Comparison of ENCODE assay signal across 14 cellular contexts in the genomic region with DNA sequence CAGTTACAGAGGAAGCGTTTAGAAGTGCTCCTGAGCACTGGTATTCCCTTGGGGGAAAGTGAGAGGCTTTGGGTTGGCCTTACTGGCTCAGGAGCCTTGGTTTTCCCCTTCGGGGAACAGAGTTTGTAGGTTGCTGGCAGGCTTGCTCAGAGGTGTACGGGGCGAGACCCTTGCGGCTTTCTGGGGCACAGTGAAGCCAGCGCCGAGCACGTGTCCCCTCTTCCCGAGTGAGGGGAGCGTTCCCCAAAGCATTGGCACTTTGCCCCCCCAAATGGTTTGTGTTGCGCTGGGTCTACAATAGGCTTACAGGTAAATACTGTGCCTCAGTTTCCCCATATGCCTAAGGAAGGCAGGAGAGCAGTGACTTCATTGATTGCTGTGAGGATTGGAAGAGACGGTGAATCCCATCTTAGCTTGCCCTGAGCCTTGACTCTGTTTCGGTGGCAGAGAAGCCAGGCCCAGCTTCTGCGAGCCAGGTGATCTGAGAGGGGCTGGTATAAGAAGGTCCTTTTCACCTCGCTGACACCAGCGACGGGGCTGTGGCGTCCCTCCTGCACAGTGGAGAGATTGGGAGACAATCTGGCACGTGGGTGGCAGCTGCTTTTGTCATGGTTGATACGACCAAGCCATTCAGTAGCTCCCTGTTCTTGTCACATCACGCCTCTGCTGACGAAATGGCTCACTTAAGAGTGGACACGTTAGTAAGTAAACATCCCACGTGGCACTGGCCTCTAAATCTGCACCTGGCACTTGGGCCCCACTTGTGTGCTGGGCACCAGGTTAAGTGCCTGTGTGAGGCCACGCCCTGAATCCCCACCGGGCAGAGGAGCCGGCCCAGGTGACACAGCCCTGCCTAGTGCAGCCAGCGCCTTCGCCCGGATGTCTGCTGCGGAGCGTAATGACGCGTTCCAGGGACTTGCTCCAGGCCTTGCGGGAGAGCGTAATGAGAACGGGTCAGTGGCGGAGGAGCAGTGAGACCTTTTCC. TPM values are rescaled to one million over a fixed set of nuclear protein-coding genes. Genes with fewer than 3 reads are reported as not detected.
DNase-seq lines count a peak whose midpoint lies in the region; ATAC-seq and TF ChIP-seq lines count a peak whose summit lies in the region.
"Had no signal": no experiment of that assay in that cellular context is flagged by ENCODE, and none has a peak within 500 bp of the region (broad histone marks: within the 10 kb centered on the region; RNA-seq: fewer than 3 reads in every experiment).

No MANE protein-coding gene starts in this region.

- H3K79me2 ChIP-seq in MM.1S (ENCODE audit: low read length): no peaks in the 10 kb centered on the region

- no peaks in the 10 kb centered on the region for H3K9me3 ChIP-seq in body of pancreas
- no peaks in the 10 kb centered on the region for H3K9me3 ChIP-seq in MM.1S (replicated peaks; ENCODE audit: insufficient read depth, low read length)
- no peaks in the 10 kb centered on the region for H3K9me3 ChIP-seq in adrenal gland (replicated peaks in 1 of 3)

- TF ChIP-seq CTCF in body of pancreas (IDR thresholded peaks at IDR 0.05) (no peak), MM.1S (IDR thresholded peaks at IDR 0.05; ENCODE audit: low read length) (no peak), adrenal gland (IDR thresholded peaks at IDR 0.05) (no peak)

- WGBS in body of pancreas, 2 donors: 75 to 78% methylated on average over 28 to 38 of the region's 38 CpGs
- WGBS in adrenal gland, 4 donors: 85 to 86% (median 86%) methylated on average over 31 to 38 of the region's 38 CpGs

- TF ChIP-seq POLR2A in body of pancreas (IDR thresholded peaks at IDR 0.05): no peak
- TF ChIP-seq POLR2A in adrenal gland (IDR thresholded peaks at IDR 0.05): no peak

- H2AFZ ChIP-seq in MM.1S (ENCODE audit: low read length): no peak overlapping the region

- H3K27ac ChIP-seq in body of pancreas (no peak overlapping the region), MM.1S (ENCODE audit: low read length) (no peak overlapping the region), adrenal gland (no peak overlapping the region)
- H3K27ac ChIP-seq: dorsolateral prefrontal cortex had no signal

- H3K36me3 ChIP-seq in body of pancreas (replicated peaks in 1 of 2; ENCODE audit: insufficient read depth in 1 of 2, low read depth in 2 of 2): no peaks in the 10 kb centered on the region
- no peaks in the 10 kb centered on the region for H3K36me3 ChIP-seq in MM.1S (replicated peaks; ENCODE audit: insufficient read depth, low read length)
- no peaks in the 10 kb centered on the region for H3K36me3 ChIP-seq in adrenal gland (replicated peaks in 1 of 2)

- no peak overlapping the region for H3K9ac ChIP-seq in MM.1S (ENCODE audit: low read length)

- peaks cover 0 to 3% of the 10 kb centered on the region in 2 donors for H3K27me3 ChIP-seq in body of pancreas
- H3K27me3 ChIP-seq in MM.1S (replicated peaks; ENCODE audit: insufficient read depth, low read length): peaks cover 35% of the 10 kb centered on the region
- H3K27me3 ChIP-seq in adrenal gland: peaks cover 7% of the 10 kb centered on the region
- H3K27me3 ChIP-seq: dorsolateral prefrontal cortex had no signal

- H3K9me2 ChIP-seq in MM.1S (replicated peaks; ENCODE audit: insufficient read depth, low read length): no peaks in the 10 kb centered on the region

- no peaks in the 10 kb centered on the region for H3F3A ChIP-seq in MM.1S (ENCODE audit: insufficient read depth, low read length)

- ATAC-seq in body of pancreas (no peak), GM21737 (IDR thresholded peaks at IDR 0.05; ENCODE audit: unreplicated experiment) (no peak)

- H3K4me1 ChIP-seq in body of pancreas (no peaks in the 10 kb centered on the region), MM.1S (ENCODE audit: low read length) (no peaks in the 10 kb centered on the region), adrenal gland (replicated peaks in 1 of 2) (no peaks in the 10 kb centered on the region)

- intact Hi-C loops in body of pancreas (cut with DNase I) (no loop called here), posterior vena cava (cut with DNase I) (loop anchor here in 1 of 2 donors (5.0 kb wide), 1 partner anchor 853 kb away; no protein-coding TSS in a partner anchor), adrenal gland (cut with DNase I) (no loop called here)

- no peak overlapping the region for H3K4me2 ChIP-seq in MM.1S (ENCODE audit: low read depth, low read length)

- no peak overlapping the region for H3K4me3 ChIP-seq in body of pancreas
- H3K4me3 ChIP-seq in MM.1S (ENCODE audit: low read length): no peak overlapping the region
- H3K4me3 ChIP-seq in adrenal gland: no peak overlapping the region
- H3K4me3 ChIP-seq: dorsolateral prefrontal cortex had no signal

- DNase-seq in NCI-H2171 treated with DMSO at 0.1 percent for 48 hours (lab: John Stamatoyannopoulos, UW) (peak; percentile 3), NCI-H2171 (lab: John Stamatoyannopoulos, UW) (no peak), NCI-H146 treated with DMSO at 0.1 percent for 48 hours (lab: John Stamatoyannopoulos, UW; ENCODE audit: unreplicated experiment) (peak; percentile 29), body of pancreas (peak in 3 of 4 donors; percentile 25 to 28 (median 26)), posterior vena cava (ENCODE audit: low spot score) (peak; percentile 74), MM.1S (no peak), adrenal gland (no peak)
- DNase-seq: activated CD4-positive, alpha-beta T cell treated with anti-CD3 and anti-CD28 coated beads, Interleukin-2, amount 10 ng/mL, durations not matched to agents 7 days and 5 days; GOT3; KG1; NCI-H226; substantia nigra had no signal

- no peaks in the 10 kb centered on the region for H4K20me1 ChIP-seq in MM.1S (ENCODE audit: insufficient read depth, low read length)

RNA-seq across cellular contexts. Expression of gene MEAK7, which starts 55.0 kb away (rescaled TPM):
- 10 to 100 TPM in 1 of 2 donors, 1 to 10 TPM in 1; 6.7 to 11.2 TPM for total RNA-seq in body of pancreas
- 10 to 100 TPM; 14.0 to 16.7 TPM for total RNA-seq in posterior vena cava
- 10 to 100 TPM in 2 of 8 donors, 1 to 10 TPM in 6; 3.6 to 14.1 (median 7.3) TPM for total RNA-seq in adrenal gland
- polyA plus RNA-seq in adrenal gland: 1 to 10 TPM; 3.8 to 4.2 (median 4.2) TPM

Comparison
In these comparisons a context has a peak if more than half of its experiments do, and no peak if none do; other contexts are left out.
1. DNase-seq: peak in NCI-H2171 treated with DMSO at 0.1 percent for 48 hours (single experiment), NCI-H146 treated with DMSO at 0.1 percent for 48 hours (single experiment), body of pancreas (3 of 4) and posterior vena cava (single experiment); none in NCI-H2171 (single experiment), MM.1S (single experiment) and adrenal gland (0 of 7).